Comparison of ENCODE assay signal across 8 cellular contexts in the genomic region with DNA sequence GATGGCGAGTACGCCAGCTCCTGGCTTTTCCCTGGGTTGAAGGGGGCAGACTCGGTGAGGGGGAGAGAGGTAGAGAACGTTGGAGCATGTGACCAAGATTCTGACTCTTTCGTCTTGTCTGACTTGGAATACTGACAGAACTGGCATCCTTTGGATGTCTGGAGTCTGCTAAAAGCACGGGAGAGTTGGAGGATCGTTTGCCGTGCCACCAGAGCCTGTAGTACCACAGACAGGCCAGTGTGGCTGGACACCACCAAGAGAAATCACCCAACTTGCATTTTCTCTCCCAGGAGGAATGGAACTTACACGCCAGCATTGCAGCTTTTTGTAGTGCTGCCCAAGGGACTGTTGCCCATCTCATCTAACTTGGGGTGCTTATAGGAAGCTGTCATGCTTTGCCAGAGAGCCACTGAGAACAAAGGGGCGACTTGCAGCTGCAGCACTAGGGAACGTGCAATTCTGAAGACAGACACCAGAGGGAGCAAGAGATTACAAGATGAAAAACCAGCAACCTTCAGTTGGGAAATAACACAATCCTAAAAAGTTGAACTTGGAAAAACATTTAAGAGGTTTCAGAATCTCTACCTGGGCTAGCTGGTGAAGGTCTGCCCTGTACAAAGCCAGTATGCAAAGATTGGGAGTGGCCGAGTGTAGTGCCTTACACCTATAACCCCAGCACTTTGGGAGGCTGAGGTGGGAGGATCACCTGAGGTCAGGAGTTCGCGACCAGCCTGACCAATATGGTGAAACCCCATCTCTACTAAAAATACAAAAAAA. TPM values are rescaled to one million over a fixed set of nuclear protein-coding genes. Genes with fewer than 3 reads are reported as not detected.
DNase-seq lines count a peak whose midpoint lies in the region; ATAC-seq and TF ChIP-seq lines count a peak whose summit lies in the region.

No MANE protein-coding gene starts in this region.

- H3K4me3 Mint-ChIP-seq in stimulated activated memory B cell treated with anti-CD40 and anti-IgM and Interleukin-4, amounts not matched to agents 10 μg/mL and 1 μg/mL and 100 μg/mL, for 72 hours, result no peak overlapping the region

- no peaks in the 10 kb centered on the region for H3K27me3 Mint-ChIP-seq in stimulated activated memory B cell treated with anti-CD40 and anti-IgM and Interleukin-4, amounts not matched to agents 10 μg/mL and 1 μg/mL and 100 μg/mL, for 72 hours

- no peaks in the 10 kb centered on the region for H3K9me3 Mint-ChIP-seq in stimulated activated memory B cell treated with anti-CD40 and anti-IgM and Interleukin-4, amounts not matched to agents 10 μg/mL and 1 μg/mL and 100 μg/mL, for 72 hours

- H3K4me1 Mint-ChIP-seq in stimulated activated memory B cell treated with anti-CD40 and anti-IgM and Interleukin-4, amounts not matched to agents 10 μg/mL and 1 μg/mL and 100 μg/mL, for 72 hours, result peaks cover 10% of the 10 kb centered on the region

- H3K36me3 ChIP-seq in sigmoid colon, result peaks cover 8 to 50% (median 28%) of the 10 kb centered on the region in 4 donors

- WGBS in sigmoid colon, 2 donors, result 69 to 77% methylated on average over 14 of the region's 14 CpGs

- TF ChIP-seq EP300 in sigmoid colon (IDR thresholded peaks at IDR 0.05), result no peak

- no peaks in the 10 kb centered on the region for H3K9me3 ChIP-seq in sigmoid colon

- H3K4me3 ChIP-seq in NB4 (ENCODE audit: low read depth, low read length), result no peak overlapping the region
- H3K4me3 ChIP-seq in sigmoid colon, result no peak overlapping the region

- H3K27ac ChIP-seq in sigmoid colon, result no peak overlapping the region

- TF ChIP-seq POLR2A in NB4 (IDR thresholded peaks at IDR 0.05; ENCODE audit: extremely low read depth, insufficient read length) (no peak), sigmoid colon (IDR thresholded peaks at IDR 0.05) (no peak)

- TF ChIP-seq CTCF in NB4 (IDR thresholded peaks at IDR 0.05; ENCODE audit: low read depth, low read length) (peak; percentile 79), sigmoid colon (IDR thresholded peaks at IDR 0.05) (peak; percentile 70 to 87 (median 82))

- DNase-seq in GM04504 (ENCODE audit: low read depth), result peak; percentile 43
- DNase-seq in NB4 (ENCODE audit: low read depth), result peak; percentile 74
- DNase-seq in T follicular helper cell (ENCODE audit: low read depth), result peak; percentile 51
- DNase-seq in anterior cingulate cortex (lab: John Stamatoyannopoulos, UW), result peak in 50 of 58 donors; percentile 7 to 84 (median 47)
- DNase-seq in hepatic stellate cell (ENCODE audit: low spot score), result peak; percentile 69
- DNase-seq in sigmoid colon, result no peak

- no peak overlapping the region for H3K27ac Mint-ChIP-seq in stimulated activated memory B cell treated with anti-CD40 and anti-IgM and Interleukin-4, amounts not matched to agents 10 μg/mL and 1 μg/mL and 100 μg/mL, for 72 hours

- intact Hi-C loops in sigmoid colon (cut with DNase I), result loop anchor here (1.0 kb wide), 1 partner anchor 207 kb away; no protein-coding TSS in a partner anchor

- no peak for ATAC-seq in HG02938 (IDR thresholded peaks at IDR 0.05; ENCODE audit: unreplicated experiment)
- no peak for ATAC-seq in stimulated activated memory B cell treated with anti-CD40 and anti-IgM and Interleukin-4, amounts not matched to agents 10 μg/mL and 1 μg/mL and 100 μg/mL, for 72 hours

- peaks cover 30% of the 10 kb centered on the region for H3K36me3 Mint-ChIP-seq in stimulated activated memory B cell treated with anti-CD40 and anti-IgM and Interleukin-4, amounts not matched to agents 10 μg/mL and 1 μg/mL and 100 μg/mL, for 72 hours

- no peaks in the 10 kb centered on the region for H3K4me1 ChIP-seq in sigmoid colon

- no peaks in the 10 kb centered on the region for H3K27me3 ChIP-seq in sigmoid colon

RNA-seq across cellular contexts. Expression of gene PSMG2, which starts 24.1 kb away (rescaled TPM):
- total RNA-seq in sigmoid colon, result 100 to 1,000 TPM in 1 of 4 donors, 10 to 100 TPM in 3; 85.1 to 100 (median 92.4) TPM
- 100 to 1,000 TPM in 1 of 3 donors, 10 to 100 TPM in 2; 78.1 to 105 (median 90.7) TPM for polyA plus RNA-seq in sigmoid colon

RNA-seq across cellular contexts. Expression of gene CEP76, which starts 24.4 kb away (rescaled TPM):
- 1 to 10 TPM; 5.8 to 9.1 (median 8.1) TPM for total RNA-seq in sigmoid colon
- 1 to 10 TPM; 2.4 to 4.9 (median 4.0) TPM for polyA plus RNA-seq in sigmoid colon
